In the genomic region with DNA sequence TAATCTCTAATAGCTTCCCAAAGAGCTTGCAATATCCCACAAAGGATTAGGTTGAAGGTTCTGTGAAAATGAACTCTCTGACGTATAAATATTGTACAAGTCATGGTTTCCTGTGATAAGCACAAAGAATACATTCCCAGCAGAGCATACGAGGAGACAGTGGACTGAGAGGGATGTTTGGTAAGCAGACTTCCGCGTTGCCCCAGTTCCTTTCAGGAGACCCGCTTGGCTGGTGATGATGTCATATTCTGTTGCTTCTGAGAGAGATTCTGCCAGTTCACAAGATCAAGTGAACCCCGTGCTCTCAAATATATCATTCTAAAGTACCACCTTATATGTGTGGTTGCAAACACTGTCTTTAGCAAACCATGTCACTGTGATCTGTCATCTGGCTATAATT, we compare ENCODE assay signal across 14 cellular contexts.
DNase-seq lines count a peak whose midpoint lies in the region; ATAC-seq, FAIRE-seq and TF ChIP-seq lines count a peak whose summit lies in the region.
"Had no signal": no experiment of that assay in that cellular context is flagged by ENCODE, and none has a peak within 500 bp of the region (broad histone marks: within the 10 kb centered on the region; RNA-seq: fewer than 3 reads in every experiment).

No MANE protein-coding gene starts in this region.

- POLR2A ChIA-PET in OCI-LY7 (lab: Charles Lee): interaction anchor here (0.5 kb wide), 1 partner anchor 1764 kb away, joined by 3 read pairs; no protein-coding TSS in a partner anchor
- POLR2A ChIA-PET in endothelial cell of umbilical vein (lab: Charles Lee): no interaction called here

- H3K27ac Mint-ChIP-seq in neural crest cell (ENCODE audit: unreplicated experiment): no peak overlapping the region

- H2AFZ ChIP-seq in OCI-LY7 (ENCODE audit: low read length) (peak overlapping the region; percentile 72), endothelial cell of umbilical vein (ENCODE audit: low read depth, low read length) (no peak overlapping the region)

- no peak for ATAC-seq in HG03159 (IDR thresholded peaks at IDR 0.05; ENCODE audit: unreplicated experiment)

- H3K27ac ChIP-seq in OCI-LY7 (ENCODE audit: low read depth, low read length, poor library complexity, severe bottlenecking): no peak overlapping the region
- no peak overlapping the region for H3K27ac ChIP-seq in endothelial cell of umbilical vein (ENCODE audit: insufficient read depth, low read depth, low read length)

- intact Hi-C loops in OCI-LY7 (cut with micrococcal nuclease; ENCODE audit: unreplicated experiment) (no loop called here), endothelial cell of umbilical vein (cut with micrococcal nuclease) (no loop called here)

- no peaks in the 10 kb centered on the region for H3K27me3 Mint-ChIP-seq in neural crest cell (ENCODE audit: low read depth)

- H3K4me3 ChIP-seq in OCI-LY7 (ENCODE audit: low read depth, low read length, poor library complexity, severe bottlenecking): no peak overlapping the region
- peak overlapping the region in 2 of 3 experiments; percentile 12 to 37 for H3K4me3 ChIP-seq in endothelial cell of umbilical vein (replicated peaks in 1 of 3; ENCODE audit: insufficient read depth in 1 of 3, low read depth in 1 of 3, low read length in 3 of 3)

- H3K9me1 ChIP-seq in endothelial cell of umbilical vein (replicated peaks; ENCODE audit: control insufficient read depth, extremely low read depth, insufficient read depth, low read length): no peaks in the 10 kb centered on the region

- dilution Hi-C loops in endothelial cell of umbilical vein (cut with MboI; ENCODE audit: extremely low pct_ligation_motif_present, low sequenced_read_pairs): no loop called here

- H3K79me2 ChIP-seq in OCI-LY7 (ENCODE audit: insufficient read depth, low read depth, low read length) (no peaks in the 10 kb centered on the region), endothelial cell of umbilical vein (ENCODE audit: control insufficient read depth, insufficient read depth, low read length) (no peaks in the 10 kb centered on the region)

- H4K20me1 ChIP-seq in OCI-LY7 (ENCODE audit: insufficient read depth, low read length): no peaks in the 10 kb centered on the region
- H4K20me1 ChIP-seq in endothelial cell of umbilical vein (replicated peaks; ENCODE audit: control insufficient read depth, extremely low read depth, insufficient read depth, low read length): no peaks in the 10 kb centered on the region

- TF ChIP-seq CTCF in OCI-LY7 (conservative IDR thresholded peaks at IDR 0.05; ENCODE audit: low read length) (no peak), endothelial cell of umbilical vein (IDR thresholded peaks at IDR 0.05; ENCODE audit: extremely low read depth in 1 of 2, insufficient read depth in 1 of 2, low read depth in 1 of 2, low read length in 2 of 2) (no peak), neural crest cell (conservative IDR thresholded peaks at IDR 0.05) (no peak)

- no peaks in the 10 kb centered on the region for H3K9me2 ChIP-seq in OCI-LY7 (ENCODE audit: insufficient read depth, low read length)

- H3K4me1 Mint-ChIP-seq in neural crest cell: peaks cover 27% of the 10 kb centered on the region

- H3K9me3 Mint-ChIP-seq in neural crest cell: peaks cover 5% of the 10 kb centered on the region

- BruUV-seq in OCI-LY7 (replicated peaks; lab: Mats Ljungman, UMichigan) (no TSS peak), endothelial cell of umbilical vein (replicated peaks; lab: Mats Ljungman, UMichigan) (no TSS peak)

- no peak overlapping the region for H3K9ac ChIP-seq in endothelial cell of umbilical vein (replicated peaks; ENCODE audit: extremely low read depth, insufficient read depth, low read length)

- CTCF ChIA-PET in OCI-LY7 (lab: Charles Lee; ENCODE audit: unreplicated experiment): no interaction called here
- CTCF ChIA-PET in endothelial cell of umbilical vein (lab: Charles Lee): no interaction called here

- FAIRE-seq in endothelial cell of umbilical vein (lab: Jason Lieb, UNC): peak; percentile 21
- FAIRE-seq: GM19239 had no signal

- H3K36me3 Mint-ChIP-seq in neural crest cell (ENCODE audit: low read depth): peaks cover 3% of the 10 kb centered on the region

- no peaks in the 10 kb centered on the region for H3K27me3 ChIP-seq in endothelial cell of umbilical vein (ENCODE audit: control insufficient read depth in 2 of 2, insufficient read depth in 2 of 2, low read length in 2 of 2)

- H3K4me2 ChIP-seq in OCI-LY7 (ENCODE audit: low read length): peak overlapping the region; percentile 31; the same call in 1 of the 2 replicates
- H3K4me2 ChIP-seq in endothelial cell of umbilical vein (ENCODE audit: insufficient read depth, low read length): peak overlapping the region; percentile 28

- peak; percentile 23 for DNase-seq in Daoy (ENCODE audit: low read depth)
- no peak for DNase-seq in OCI-LY7 (ENCODE audit: low spot score)
- peak; percentile 34 for DNase-seq in endothelial cell of umbilical vein (ENCODE audit: low read depth, low spot score)
- no peak for DNase-seq in neural crest cell (ENCODE audit: low read depth, low spot score)
- no peak for DNase-seq in DMS79 (lab: John Stamatoyannopoulos, UW)
- no peak for DNase-seq in NK-92 treated with Interleukin-12 subunit alpha and Interleukin-12 subunit beta, amount 100 ng/mL, for 24 hours (lab: John Stamatoyannopoulos, UW)
- no peak for DNase-seq in NCI-H1105 (lab: John Stamatoyannopoulos, UW)
- DNase-seq: aorta; HCEC 1CT; NCI-H2107; RPMI8226; stimulated activated CD4-positive, alpha-beta T cell treated with anti-CD3 and anti-CD28 coated beads, Interleukin-12 subunit alpha, Interleukin-12 subunit beta, amount 100 ng/mL, for 4 hours had no signal

- H3K4me1 ChIP-seq in OCI-LY7 (ENCODE audit: insufficient read depth, low read length, poor library complexity, severe bottlenecking) (no peaks in the 10 kb centered on the region), endothelial cell of umbilical vein (ENCODE audit: control insufficient read depth, extremely low read depth, insufficient read depth, low read length) (no peaks in the 10 kb centered on the region)

- TF ChIP-seq POLR2A in endothelial cell of umbilical vein (IDR thresholded peaks at IDR 0.05; ENCODE audit: low read depth, low read length): no peak

- H3K4me3 Mint-ChIP-seq in neural crest cell: peak overlapping the region; percentile 65

- H3K36me3 ChIP-seq in OCI-LY7 (ENCODE audit: insufficient read depth, low read length): no peaks in the 10 kb centered on the region
- H3K36me3 ChIP-seq in endothelial cell of umbilical vein (ENCODE audit: control insufficient read depth in 2 of 2, extremely low read depth in 1 of 2, insufficient read depth in 2 of 2, low read length in 2 of 2): no peaks in the 10 kb centered on the region

- no peaks in the 10 kb centered on the region for H3K9me3 ChIP-seq in OCI-LY7 (ENCODE audit: low read length)
- no peaks in the 10 kb centered on the region for H3K9me3 ChIP-seq in endothelial cell of umbilical vein (replicated peaks; ENCODE audit: control insufficient read depth, insufficient read depth, low read length)

TF ChIP-seq in endothelial cell of umbilical vein, 7 proteins besides CTCF, POLR2A, EP300 and RAD21:
- TF ChIP-seq POLR2AphosphoS5 (IDR thresholded peaks at IDR 0.05; ENCODE audit: insufficient read depth, low read depth, low read length) (no peak), JUN (IDR thresholded peaks at IDR 0.05; ENCODE audit: borderline replicate concordance, insufficient read depth, insufficient read length, low read depth) (no peak), FOS (IDR thresholded peaks at IDR 0.05; ENCODE audit: borderline replicate concordance, insufficient read depth, low read length) (no peak), GATA2 (IDR thresholded peaks at IDR 0.05; ENCODE audit: insufficient read depth, insufficient read length, low read depth, low read length) (no peak), EZH2 (IDR thresholded peaks at IDR 0.05; ENCODE audit: borderline replicate concordance, low read depth, low read length, severe bottlenecking) (no peak), MYC (IDR thresholded peaks at IDR 0.05; ENCODE audit: low read depth, low read length) (no peak)
- TF ChIP-seq, protein P1, sequence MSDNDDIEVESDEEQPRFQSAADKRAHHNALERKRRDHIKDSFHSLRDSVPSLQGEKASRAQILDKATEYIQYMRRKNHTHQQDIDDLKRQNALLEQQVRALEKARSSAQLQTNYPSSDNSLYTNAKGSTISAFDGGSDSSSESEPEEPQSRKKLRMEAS (IDR thresholded peaks at IDR 0.05; ENCODE audit: insufficient read depth, insufficient read length): no peak

Comparison
In these comparisons a context has a peak if more than half of its experiments do, and no peak if none do; other contexts are left out.
1. DNase-seq: peak in Daoy (single experiment) and endothelial cell of umbilical vein (single experiment); none in OCI-LY7 (single experiment), neural crest cell (single experiment), DMS79 (single experiment), NK-92 treated with Interleukin-12 subunit alpha and Interleukin-12 subunit beta, amount 100 ng/mL, for 24 hours (single experiment) and NCI-H1105 (single experiment).